ENCODE assay signal across 2 cellular contexts in genomic region chr11:131912127-131912526, GRCh38.
TF ChIP-seq lines count a peak whose summit lies in the region.

No MANE protein-coding gene starts in this region.

TF ChIP-seq in H1, 55 proteins besides CTCF, POLR2A, EP300 and RAD21:
- TF ChIP-seq SIRT6 (IDR thresholded peaks at IDR 0.05; ENCODE audit: low read length) (no peak), CEBPB (IDR thresholded peaks at IDR 0.05; ENCODE audit: low read depth, low read length) (no peak), FOSL1 (IDR thresholded peaks at IDR 0.05; ENCODE audit: insufficient read depth, low read depth, low read length) (no peak)

TF ChIP-seq in neural cell, 6 proteins besides CTCF, POLR2A, EP300 and RAD21:
- TF ChIP-seq MXI1 (conservative IDR thresholded peaks at IDR 0.05; ENCODE audit: poor library complexity, severe bottlenecking) (no peak), POLR2AphosphoS5 (IDR thresholded peaks at IDR 0.05) (no peak), SMC3 (conservative IDR thresholded peaks at IDR 0.05; ENCODE audit: poor library complexity) (no peak), REST (IDR thresholded peaks at IDR 0.05; ENCODE audit: borderline replicate concordance) (no peak)
